In the genomic region with DNA sequence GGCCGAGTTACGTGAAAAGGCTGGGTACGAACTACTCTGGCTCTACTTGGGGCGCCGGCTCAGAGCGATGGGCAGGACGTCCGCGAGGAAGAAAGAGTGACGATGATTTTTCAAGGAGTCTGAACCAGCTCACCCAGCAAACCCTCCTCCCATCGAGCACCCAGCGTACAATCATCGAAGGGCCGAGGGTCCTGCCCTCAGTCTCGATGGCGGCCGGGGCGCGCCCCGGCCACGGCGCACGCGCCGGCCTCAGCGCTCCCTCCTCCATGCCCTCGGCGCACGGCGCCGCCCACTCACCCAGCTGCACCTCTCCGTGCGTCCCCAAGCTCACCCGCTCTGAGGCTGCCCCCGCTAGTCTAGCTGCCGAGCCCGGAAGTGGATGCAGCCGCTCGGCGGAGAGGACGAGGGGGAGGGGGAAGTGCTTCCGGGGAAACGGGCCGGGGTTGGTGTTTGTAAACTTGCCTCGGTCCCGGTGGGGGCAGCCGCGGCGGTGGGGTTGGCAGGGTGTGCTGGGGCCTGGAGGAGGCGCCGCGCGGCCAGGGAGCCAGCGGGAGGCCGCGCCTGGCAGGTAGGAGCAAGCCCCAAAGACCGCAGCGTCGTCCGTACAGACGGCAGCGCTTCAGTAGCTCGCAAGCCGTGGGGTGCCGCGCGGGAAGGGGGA, we compare ENCODE assay signal across 8 cellular contexts.
DNase-seq lines count a peak whose midpoint lies in the region; ATAC-seq and TF ChIP-seq lines count a peak whose summit lies in the region.

A gene with protein sequence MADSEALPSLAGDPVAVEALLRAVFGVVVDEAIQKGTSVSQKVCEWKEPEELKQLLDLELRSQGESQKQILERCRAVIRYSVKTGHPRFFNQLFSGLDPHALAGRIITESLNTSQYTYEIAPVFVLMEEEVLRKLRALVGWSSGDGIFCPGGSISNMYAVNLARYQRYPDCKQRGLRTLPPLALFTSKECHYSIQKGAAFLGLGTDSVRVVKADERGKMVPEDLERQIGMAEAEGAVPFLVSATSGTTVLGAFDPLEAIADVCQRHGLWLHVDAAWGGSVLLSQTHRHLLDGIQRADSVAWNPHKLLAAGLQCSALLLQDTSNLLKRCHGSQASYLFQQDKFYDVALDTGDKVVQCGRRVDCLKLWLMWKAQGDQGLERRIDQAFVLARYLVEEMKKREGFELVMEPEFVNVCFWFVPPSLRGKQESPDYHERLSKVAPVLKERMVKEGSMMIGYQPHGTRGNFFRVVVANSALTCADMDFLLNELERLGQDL (minus strand): TSS at position 656 of the 661 bp plus-strand sequence. CDS start 7,455 bp downstream, outside the sequence.
A gene with protein sequence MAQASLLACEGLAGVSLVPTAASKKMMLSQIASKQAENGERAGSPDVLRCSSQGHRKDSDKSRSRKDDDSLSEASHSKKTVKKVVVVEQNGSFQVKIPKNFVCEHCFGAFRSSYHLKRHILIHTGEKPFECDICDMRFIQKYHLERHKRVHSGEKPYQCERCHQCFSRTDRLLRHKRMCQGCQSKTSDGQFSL (plus strand): TSS at position 453 of the 661 bp plus-strand sequence. CDS start 1,262 bp downstream, outside the sequence.

- peak within 1 kb of the TSS; percentile 74 for H3K4me3 ChIP-seq in AG09309 (ENCODE audit: control insufficient read depth, low read depth, low read length)

- peak; percentile 83 for DNase-seq in AG09309 (ENCODE audit: low read depth)
- peak; percentile 96 to 97 for DNase-seq in NCI-H446 (lab: John Stamatoyannopoulos, UW)
- peak; percentile 94 for DNase-seq in activated CD4-positive, CD25-positive, alpha-beta regulatory T cell treated with anti-CD3 and anti-CD28 coated beads, Interleukin-2, amount 50 U/mL, for 16 hours (ENCODE audit: low read depth, low spot score)
- DNase-seq in central memory CD4-positive, alpha-beta T cell, result peak; percentile 97
- peak; percentile 100 for DNase-seq in islet precursor cell
- DNase-seq in stimulated activated CD4-positive, alpha-beta T cell treated with anti-CD3 and anti-CD28 coated beads, Interleukin-12 subunit alpha, Interleukin-12 subunit beta, amount 100 ng/mL, for 4 hours, result peak; percentile 97

- no peak for TF ChIP-seq CTCF in AG09309 (IDR thresholded peaks at IDR 0.05; ENCODE audit: control insufficient read depth, insufficient read depth, low read depth, low read length, missing control alignments)

- ATAC-seq in GM19035 (IDR thresholded peaks at IDR 0.05; ENCODE audit: unreplicated experiment), result peak; percentile 95
- peak; percentile 95 for ATAC-seq in HG03342 (IDR thresholded peaks at IDR 0.05; ENCODE audit: unreplicated experiment)

Comparison
In these comparisons a context has a peak if more than half of its experiments do, and no peak if none do; other contexts are left out.
1. Peak in every context shown above with its lines: DNase-seq, ATAC-seq and H3K4me3 ChIP-seq.